Comparison of ENCODE assay signal across 18 cellular contexts in genomic region chr6:3628143-3628840, GRCh38.
DNase-seq lines count a peak whose midpoint lies in the region; ATAC-seq and TF ChIP-seq lines count a peak whose summit lies in the region.
"Had no signal": no experiment of that assay in that cellular context is flagged by ENCODE, and none has a peak within 500 bp of the region (broad histone marks: within the 10 kb centered on the region; RNA-seq: fewer than 3 reads in every experiment).

No MANE protein-coding gene starts in this region.

- peaks cover 0 to 26% (median 14%) of the 10 kb centered on the region in 7 donors for H3K4me1 Mint-ChIP-seq in naive thymus-derived CD4-positive, alpha-beta T cell

- no peaks in the 10 kb centered on the region for H3K79me2 ChIP-seq in DND-41 (ENCODE audit: insufficient read depth, low read length)

- no peaks in the 10 kb centered on the region for H3K36me3 ChIP-seq in DND-41 (ENCODE audit: insufficient read depth, low read length)
- no peaks in the 10 kb centered on the region for H3K36me3 ChIP-seq in naive thymus-derived CD4-positive, alpha-beta T cell (ENCODE audit: control insufficient read depth in 2 of 3, insufficient read depth in 3 of 3, low read length in 3 of 3)
- H3K36me3 ChIP-seq in testis (ENCODE audit: low read depth, missing control alignments) = no peaks in the 10 kb centered on the region

- no peak overlapping the region for H3K4me2 ChIP-seq in DND-41 (ENCODE audit: insufficient read depth, low read length)

- H3K4me1 ChIP-seq in DND-41 (ENCODE audit: insufficient read depth, low read length) = no peaks in the 10 kb centered on the region
- H3K4me1 ChIP-seq in naive thymus-derived CD4-positive, alpha-beta T cell (ENCODE audit: control insufficient read depth in 2 of 2, insufficient read depth in 2 of 2, low read length in 2 of 2) = no peaks in the 10 kb centered on the region
- no peaks in the 10 kb centered on the region for H3K4me1 ChIP-seq in testis

- H3K27ac Mint-ChIP-seq in naive thymus-derived CD4-positive, alpha-beta T cell = no peak overlapping the region
- H3K27ac Mint-ChIP-seq: activated CD8-positive, alpha-beta memory T cell treated with anti-CD3 and anti-CD28 coated beads, Interleukin-2, amount 10 ng/mL, durations not matched to agents 7 days and 5 days; naive B cell had no signal

- 0 out of 2 replicates have a peak, but pooled peaks cover 2% of the 10 kb centered on the region for H4K20me1 ChIP-seq in DND-41 (ENCODE audit: insufficient read depth, low read length)

- H3K9me3 ChIP-seq in DND-41 (ENCODE audit: insufficient read depth, low read length, severe bottlenecking) (no peaks in the 10 kb centered on the region), testis (no peaks in the 10 kb centered on the region)
- no peaks in the 10 kb centered on the region for H3K9me3 ChIP-seq in naive thymus-derived CD4-positive, alpha-beta T cell (ENCODE audit: control insufficient read depth in 2 of 3, low read length in 3 of 3)

- H3K27me3 ChIP-seq in DND-41 (ENCODE audit: insufficient read depth, low read length, poor library complexity) (peaks cover 34% of the 10 kb centered on the region), testis (no peaks in the 10 kb centered on the region)
- H3K27me3 ChIP-seq in naive thymus-derived CD4-positive, alpha-beta T cell (ENCODE audit: control insufficient read depth in 2 of 2, insufficient read depth in 2 of 2, low read length in 2 of 2) = no peaks in the 10 kb centered on the region

- POLR2A ChIA-PET in naive thymus-derived CD4-positive, alpha-beta T cell (lab: Charles Lee) = no interaction called here

- peaks cover 23 to 50% (median 38%) of the 10 kb centered on the region in 5 donors for H3K27me3 Mint-ChIP-seq in naive thymus-derived CD4-positive, alpha-beta T cell

- H3K4me3 ChIP-seq in DND-41 (ENCODE audit: low read depth in 1 of 2, low read length in 2 of 2) (no peak overlapping the region), testis (no peak overlapping the region)
- H3K4me3 ChIP-seq in naive thymus-derived CD4-positive, alpha-beta T cell (ENCODE audit: low read length) = no peak overlapping the region

- TF ChIP-seq POLR2A in testis (IDR thresholded peaks at IDR 0.05) = no peak

- H2AFZ ChIP-seq in DND-41 (ENCODE audit: low read depth, low read length) = no peak overlapping the region

- WGBS in testis, 2 donors = 63 to 70% methylated on average over 16 of the region's 16 CpGs

- H3K4me3 Mint-ChIP-seq in naive thymus-derived CD4-positive, alpha-beta T cell = peak overlapping the region in 2 of 10 donors; percentile 2 to 52
- H3K4me3 Mint-ChIP-seq: activated CD8-positive, alpha-beta memory T cell treated with anti-CD3 and anti-CD28 coated beads, Interleukin-2, amount 10 ng/mL, durations not matched to agents 7 days and 5 days; central memory CD8-positive, alpha-beta T cell; naive B cell had no signal

- no peaks in the 10 kb centered on the region for H3K36me3 Mint-ChIP-seq in naive thymus-derived CD4-positive, alpha-beta T cell
- H3K36me3 Mint-ChIP-seq: activated CD8-positive, alpha-beta memory T cell treated with anti-CD3 and anti-CD28 coated beads, Interleukin-2, amount 10 ng/mL, durations not matched to agents 7 days and 5 days; naive B cell had no signal

- DNase-seq in DND-41 (peak; percentile 7), NCI-H146 (lab: John Stamatoyannopoulos, UW) (peak; percentile 100), RPMI8226 (peak; percentile 81), testis (no peak), SIG-M5 treated with dmso at 0.1 percent for 504 hours (lab: John Stamatoyannopoulos, UW; ENCODE audit: unreplicated experiment) (no peak)
- peak in 1 of 9 donors; percentile 3 for DNase-seq in naive thymus-derived CD4-positive, alpha-beta T cell
- no peak for DNase-seq in activated CD4-positive, CD25-positive, alpha-beta regulatory T cell treated with anti-CD3 and anti-CD28 coated beads, Interleukin-2, amount 50 U/mL, for 72 hours
- DNase-seq: activated CD8-positive, alpha-beta memory T cell treated with anti-CD3 and anti-CD28 coated beads, Interleukin-2, amount 10 ng/mL, durations not matched to agents 7 days and 5 days; activated naive CD4-positive, alpha-beta T cell treated with anti-CD3 and anti-CD28 coated beads, Interleukin-2, amount 50 U/mL, for 16 hours; GDM1; naive B cell; NCI-H187 treated with DMSO at 0.1 percent for 48 hours; stimulated activated naive CD4-positive, alpha-beta T cell treated with Interleukin-2 at 50 U/mL for 16 hours had no signal

- no peaks in the 10 kb centered on the region for H3K9me3 Mint-ChIP-seq in naive thymus-derived CD4-positive, alpha-beta T cell
- H3K9me3 Mint-ChIP-seq: central memory CD8-positive, alpha-beta T cell; naive B cell had no signal

- TF ChIP-seq CTCF in DND-41 (IDR thresholded peaks at IDR 0.05; ENCODE audit: borderline replicate concordance, extremely low read depth, low read length, poor library complexity, severe bottlenecking) = no peak
- TF ChIP-seq CTCF in testis (IDR thresholded peaks at IDR 0.05) = no peak

- H3K27ac ChIP-seq in DND-41 (ENCODE audit: low read length) = no peak overlapping the region
- no peak overlapping the region for H3K27ac ChIP-seq in naive thymus-derived CD4-positive, alpha-beta T cell (ENCODE audit: low read depth, low read length)
- H3K27ac ChIP-seq in testis = no peak overlapping the region
- H3K27ac ChIP-seq: epithelial cell of prostate, RWPE1 had no signal

- intact Hi-C loops in naive thymus-derived CD4-positive, alpha-beta T cell (cut with micrococcal nuclease) = no loop called here
- intact Hi-C loops in testis (cut with DNase I; ENCODE audit: low total_unique reads) = no loop called here

- CTCF ChIA-PET in naive thymus-derived CD4-positive, alpha-beta T cell (lab: Charles Lee) = no interaction called here

- ATAC-seq in DND-41 (ENCODE audit: insufficient read depth, low read depth) = peak; percentile 54; the same call in 1 of the 3 replicates
- peak; percentile 38 for ATAC-seq in naive thymus-derived CD4-positive, alpha-beta T cell
- no peak for ATAC-seq in GM19467 (IDR thresholded peaks at IDR 0.05; ENCODE audit: unreplicated experiment)
- ATAC-seq: activated CD8-positive, alpha-beta memory T cell treated with anti-CD3 and anti-CD28 coated beads, Interleukin-2, amount 10 ng/mL, durations not matched to agents 7 days and 5 days; sciatic nerve had no signal

- H3K9ac ChIP-seq in DND-41 (ENCODE audit: low read depth, low read length) = no peak overlapping the region

Comparison
In these comparisons a context has a peak if more than half of its experiments do, and no peak if none do; other contexts are left out.
1. DNase-seq: peak in DND-41 (single experiment), NCI-H146 (single experiment) and RPMI8226 (single experiment); none in testis (single experiment), activated CD4-positive, CD25-positive, alpha-beta regulatory T cell treated with anti-CD3 and anti-CD28 coated beads, Interleukin-2, amount 50 U/mL, for 72 hours (single experiment) and SIG-M5 treated with dmso at 0.1 percent for 504 hours (single experiment).